ENCODE assay signal across 29 cellular contexts in genomic region chr2:224457408-224458096, GRCh38. TPM values are rescaled to one million over a fixed set of nuclear protein-coding genes. Genes with fewer than 3 reads are reported as not detected.
"Had no signal": no experiment of that assay in that cellular context is flagged by ENCODE, and none has a peak within 500 bp of the region (broad histone marks: within the 10 kb centered on the region; RNA-seq: fewer than 3 reads in every experiment).

No MANE protein-coding gene starts in this region.

- FAIRE-seq: colon, islet of Langerhans, keratinocyte had no signal

- H3K36me3 ChIP-seq: esophagus squamous epithelium, gastrocnemius medialis, heart left ventricle, left lung, lower lobe of right lung had no signal

- H3K79me2 ChIP-seq: hepatocyte had no signal

- H3K27me3 ChIP-seq: esophagus squamous epithelium, gastrocnemius medialis, hepatocyte, left lung had no signal

- H3K4me3 ChIP-seq: coronary artery, dorsolateral prefrontal cortex, esophagus squamous epithelium, gastrocnemius medialis, heart left ventricle, hepatocyte, left lung, lower lobe of right lung, mucosa of descending colon had no signal

- H3K4me1 ChIP-seq: esophagus squamous epithelium, heart left ventricle, left lung, lower lobe of right lung had no signal

- H3K36me3 Mint-ChIP-seq: immature natural killer cell, mesothelial cell of epicardium had no signal

- H3K9me3 ChIP-seq: esophagus squamous epithelium, gastrocnemius medialis, left lung, lower lobe of right lung, mucosa of descending colon had no signal

- H3K4me3 Mint-ChIP-seq: immature natural killer cell; mesothelial cell of epicardium; naive B cell; naive thymus-derived CD8-positive, alpha-beta T cell had no signal

- H3K4me2 ChIP-seq: hepatocyte had no signal

- ATAC-seq: esophagus mucosa; gastrocnemius medialis; heart left ventricle; left cardiac atrium; left lung; left ventricle myocardium superior; lower lobe of right lung; mucosa of descending colon; naive thymus-derived CD8-positive, alpha-beta T cell had no signal

- DNase-seq: dermis blood vessel endothelial cell; dorsolateral prefrontal cortex; effector CD4-positive, alpha-beta T cell; effector memory CD4-positive, alpha-beta T cell; erythroblast; esophagus squamous epithelium; foreskin fibroblast; foreskin melanocyte; gastrocnemius medialis; heart left ventricle; hypothalamus; immature natural killer cell; left cardiac atrium; left lung; left ventricle myocardium superior; lower lobe of right lung; mesenchymal stem cell; mucosa of descending colon; naive B cell; naive thymus-derived CD8-positive, alpha-beta T cell had no signal

- H2AFZ ChIP-seq: hepatocyte had no signal

- H3K27ac ChIP-seq: coronary artery, dorsolateral prefrontal cortex, epithelial cell of prostate, esophagus squamous epithelium, gastrocnemius medialis, heart left ventricle, hepatocyte, left lung, lower lobe of right lung had no signal

- H3K4me1 Mint-ChIP-seq: immature natural killer cell, mesothelial cell of epicardium, naive B cell had no signal

- H3K27ac Mint-ChIP-seq: immature natural killer cell, mesothelial cell of epicardium, naive B cell had no signal

RNA-seq across cellular contexts. Expression of gene FAM124B, which starts 55.6 kb away (rescaled TPM):
- total RNA-seq: kidney epithelial cell; mesothelial cell of epicardium; naive thymus-derived CD8-positive, alpha-beta T cell had no signal
- polyA plus RNA-seq: hepatocyte had no signal
